Comparison of ENCODE assay signal across 9 cellular contexts in genomic region chr22:29225422-29226090, GRCh38. TPM values are rescaled to one million over a fixed set of nuclear protein-coding genes. Genes with fewer than 3 reads are reported as not detected.
DNase-seq lines count a peak whose midpoint lies in the region; ATAC-seq lines count a peak whose summit lies in the region.
"Had no signal": no experiment of that assay in that cellular context is flagged by ENCODE, and none has a peak within 500 bp of the region (broad histone marks: within the 10 kb centered on the region; RNA-seq: fewer than 3 reads in every experiment).

No MANE protein-coding gene starts in this region.

- H3K9me3 Mint-ChIP-seq in stimulated activated memory B cell treated with anti-CD40 and anti-IgM and Interleukin-4, amounts not matched to agents 10 μg/mL and 1 μg/mL and 100 μg/mL, for 72 hours: no peaks in the 10 kb centered on the region

- peak; percentile 22 for ATAC-seq in stimulated activated memory B cell treated with anti-CD40 and anti-IgM and Interleukin-4, amounts not matched to agents 10 μg/mL and 1 μg/mL and 100 μg/mL, for 72 hours
- ATAC-seq in HG03108 (IDR thresholded peaks at IDR 0.05; ENCODE audit: unreplicated experiment): no peak

- H3K27ac ChIP-seq in layer of hippocampus (ENCODE audit: low read depth, low read length): peak overlapping the region; percentile 14

- no peaks in the 10 kb centered on the region for H3K36me3 ChIP-seq in adipocyte (ENCODE audit: control insufficient read depth, insufficient read depth, low read length, severe bottlenecking)

- no peak overlapping the region for H3K4me3 Mint-ChIP-seq in stimulated activated memory B cell treated with anti-CD40 and anti-IgM and Interleukin-4, amounts not matched to agents 10 μg/mL and 1 μg/mL and 100 μg/mL, for 72 hours

- H3K27me3 Mint-ChIP-seq in stimulated activated memory B cell treated with anti-CD40 and anti-IgM and Interleukin-4, amounts not matched to agents 10 μg/mL and 1 μg/mL and 100 μg/mL, for 72 hours: peaks cover 57% of the 10 kb centered on the region

- no peaks in the 10 kb centered on the region for H3K4me1 Mint-ChIP-seq in stimulated activated memory B cell treated with anti-CD40 and anti-IgM and Interleukin-4, amounts not matched to agents 10 μg/mL and 1 μg/mL and 100 μg/mL, for 72 hours

- peak; percentile 88 for DNase-seq in LHCN-M2 (ENCODE audit: low read depth)
- peak; percentile 45 for DNase-seq in adipocyte (ENCODE audit: low read depth)
- DNase-seq in effector CD8-positive, alpha-beta T cell (lab: John Stamatoyannopoulos, UW): no peak
- DNase-seq in inferior parietal cortex (ENCODE audit: extremely low spot score): no peak
- no peak for DNase-seq in NCI-H1417 treated with DMSO at 0.1 percent for 48 hours (lab: John Stamatoyannopoulos, UW)
- DNase-seq: GOT3 had no signal

- H3K9ac ChIP-seq in adipocyte (ENCODE audit: low read length): no peak overlapping the region

- no peak overlapping the region for H3K4me3 ChIP-seq in adipocyte (ENCODE audit: low read length)

- no peaks in the 10 kb centered on the region for H3K36me3 Mint-ChIP-seq in stimulated activated memory B cell treated with anti-CD40 and anti-IgM and Interleukin-4, amounts not matched to agents 10 μg/mL and 1 μg/mL and 100 μg/mL, for 72 hours

- H3K4me1 ChIP-seq in adipocyte (ENCODE audit: control insufficient read depth, insufficient read depth, low read length): no peaks in the 10 kb centered on the region

- no peak overlapping the region for H3K27ac Mint-ChIP-seq in stimulated activated memory B cell treated with anti-CD40 and anti-IgM and Interleukin-4, amounts not matched to agents 10 μg/mL and 1 μg/mL and 100 μg/mL, for 72 hours

- no peaks in the 10 kb centered on the region for H3K9me3 ChIP-seq in adipocyte (ENCODE audit: control insufficient read depth, low read length)

- peaks cover 12% of the 10 kb centered on the region for H3K27me3 ChIP-seq in adipocyte (replicated peaks; ENCODE audit: control insufficient read depth, insufficient read depth, low read length)
- no peaks in the 10 kb centered on the region for H3K27me3 ChIP-seq in layer of hippocampus (ENCODE audit: control insufficient read depth, insufficient read depth, low read length)

RNA-seq across cellular contexts. Expression of gene EMID1, which starts 19.9 kb away (rescaled TPM):
- total RNA-seq in LHCN-M2 (2014; rRNA removed): 0.29 TPM in 1 of 2 replicates, not detected in the other
- polyA plus RNA-seq in LHCN-M2 (2012): not detected

RNA-seq across cellular contexts. Expression of gene RHBDD3, which starts 42.2 kb away (rescaled TPM):
- total RNA-seq in LHCN-M2 (2014; rRNA removed): 36.9 and 43.5 TPM in 2 replicates
- 19.9 TPM for polyA plus RNA-seq in LHCN-M2 (2012)

RNA-seq across cellular contexts. Expression of gene EWSR1, which starts 42.5 kb away (rescaled TPM):
- total RNA-seq in LHCN-M2 (2014; rRNA removed): 262 and 297 TPM in 2 replicates
- 213 TPM for polyA plus RNA-seq in LHCN-M2 (2012)

Comparison
In these comparisons a context has a peak if more than half of its experiments do, and no peak if none do; other contexts are left out.
1. DNase-seq: peak in LHCN-M2 (single experiment) and adipocyte (single experiment); none in effector CD8-positive, alpha-beta T cell (single experiment), inferior parietal cortex (single experiment) and NCI-H1417 treated with DMSO at 0.1 percent for 48 hours (single experiment).